8 cellular contexts compared by ENCODE assay signal in genomic region chr19:33064117-33064777, GRCh38. TPM values are rescaled to one million over a fixed set of nuclear protein-coding genes. Genes with fewer than 3 reads are reported as not detected.
DNase-seq lines count a peak whose midpoint lies in the region; ATAC-seq and TF ChIP-seq lines count a peak whose summit lies in the region.

No MANE protein-coding gene starts in this region.

- no peak for TF ChIP-seq CTCF in activated B cell treated with CpG ODN at 0.5 μM for 24 hours (IDR thresholded peaks at IDR 0.05)
- TF ChIP-seq CTCF in endothelial cell (IDR thresholded peaks at IDR 0.05; ENCODE audit: unreplicated experiment): no peak
- TF ChIP-seq CTCF in natural killer cell (IDR thresholded peaks at IDR 0.05): no peak

- H3K4me3 Mint-ChIP-seq in activated B cell treated with CpG ODN at 0.5 μM for 24 hours (peak overlapping the region; percentile 76), endothelial cell (ENCODE audit: unreplicated experiment) (peak overlapping the region; percentile 79), natural killer cell (peak overlapping the region; percentile 66)

- peak; percentile 58 for ATAC-seq in GM18907 (IDR thresholded peaks at IDR 0.05; ENCODE audit: unreplicated experiment)
- ATAC-seq in HG03439 (IDR thresholded peaks at IDR 0.05; ENCODE audit: unreplicated experiment): peak; percentile 44
- peak; percentile 63 for ATAC-seq in activated B cell treated with CpG ODN at 0.5 μM for 24 hours (ENCODE audit: low read depth)
- ATAC-seq in natural killer cell: peak in 2 of 3 donors; percentile 24 to 39
- no peak for ATAC-seq in GM18861 (IDR thresholded peaks at IDR 0.05; ENCODE audit: unreplicated experiment)

- intact Hi-C loops in activated B cell treated with CpG ODN at 0.5 μM for 24 hours (cut with micrococcal nuclease) (loop anchor here (1.0 to 10.0 kb wide), 4 partner anchors 17 to 482 kb away; partner anchors contain the start of genes ANKRD27, GPATCH1, PDCD5 and RGS9BP), natural killer cell (cut with micrococcal nuclease) (no loop called here)

- H3K36me3 Mint-ChIP-seq in activated B cell treated with CpG ODN at 0.5 μM for 24 hours (ENCODE audit: low read depth) (no peaks in the 10 kb centered on the region), endothelial cell (ENCODE audit: low read depth, unreplicated experiment) (no peaks in the 10 kb centered on the region), natural killer cell (no peaks in the 10 kb centered on the region)

- H3K4me1 Mint-ChIP-seq in activated B cell treated with CpG ODN at 0.5 μM for 24 hours (peaks cover 9% of the 10 kb centered on the region), endothelial cell (ENCODE audit: unreplicated experiment) (no peaks in the 10 kb centered on the region), natural killer cell (peaks cover 0 to 4% of the 10 kb centered on the region in 2 donors)

- peaks cover 5% of the 10 kb centered on the region for H3K27me3 Mint-ChIP-seq in activated B cell treated with CpG ODN at 0.5 μM for 24 hours
- H3K27me3 Mint-ChIP-seq in endothelial cell (ENCODE audit: unreplicated experiment): peaks cover 5% of the 10 kb centered on the region
- H3K27me3 Mint-ChIP-seq in natural killer cell (ENCODE audit: low read depth in 2 of 2): peaks cover 18 to 36% of the 10 kb centered on the region in 2 donors

- DNase-seq in ACHN (peak; percentile 30), activated B cell treated with CpG ODN at 0.5 μM for 24 hours (peak; percentile 34), endothelial cell (ENCODE audit: low spot score) (peak; percentile 16), natural killer cell (no peak), globus pallidus (ENCODE audit: low spot score) (no peak)

- CTCF ChIA-PET in activated B cell treated with CpG ODN at 0.5 μM for 24 hours (lab: Charles Lee): no interaction called here

- no peak overlapping the region for H3K27ac Mint-ChIP-seq in activated B cell treated with CpG ODN at 0.5 μM for 24 hours
- no peak overlapping the region for H3K27ac Mint-ChIP-seq in endothelial cell (ENCODE audit: unreplicated experiment)
- no peak overlapping the region for H3K27ac Mint-ChIP-seq in natural killer cell

- POLR2A ChIA-PET in activated B cell treated with CpG ODN at 0.5 μM for 24 hours (lab: Charles Lee): interaction anchor here (1.5 kb wide), 1 partner anchor 113 kb away, joined by 4 read pairs; no protein-coding TSS in a partner anchor

- H3K9me3 Mint-ChIP-seq in activated B cell treated with CpG ODN at 0.5 μM for 24 hours (no peaks in the 10 kb centered on the region), endothelial cell (ENCODE audit: unreplicated experiment) (no peaks in the 10 kb centered on the region), natural killer cell (no peaks in the 10 kb centered on the region)

- in situ Hi-C loops in ACHN (cut with HindIII; ENCODE audit: low pct_ligation_motif_present, low pct_unique_long_range_greater_than_20kb, low sequenced_read_pairs): no loop called here

RNA-seq across cellular contexts. Expression of gene RHPN2, which starts 0.4 kb away (rescaled TPM):
- total RNA-seq in activated B cell treated with CpG ODN at 0.5 μM for 24 hours (1.0 and 1.7 TPM in 2 replicates), endothelial cell (ENCODE audit: unreplicated experiment) (4.5 TPM), natural killer cell (under 1 TPM in 1 of 3 donors, not detected in 2; 0.35 TPM)

RNA-seq across cellular contexts. Expression of gene GPATCH1, which starts 16.7 kb away (rescaled TPM):
- 12.8 and 13.0 TPM in 2 replicates for total RNA-seq in activated B cell treated with CpG ODN at 0.5 μM for 24 hours
- total RNA-seq in endothelial cell (ENCODE audit: unreplicated experiment): 8.7 TPM
- total RNA-seq in natural killer cell: 10 to 100 TPM in 2 of 3 donors, 1 to 10 TPM in 1; 9.1 to 15.0 (median 12.7) TPM

Comparison
In these comparisons a context has a peak if more than half of its experiments do, and no peak if none do; other contexts are left out.
1. DNase-seq: peak in ACHN (single experiment), activated B cell treated with CpG ODN at 0.5 μM for 24 hours (single experiment) and endothelial cell (single experiment); none in natural killer cell (single experiment) and globus pallidus (single experiment).
2. Peak in every context shown above with its lines, with median percentiles within 50 percentile points of each other: H3K4me3 Mint-ChIP-seq.